In the genomic region with DNA sequence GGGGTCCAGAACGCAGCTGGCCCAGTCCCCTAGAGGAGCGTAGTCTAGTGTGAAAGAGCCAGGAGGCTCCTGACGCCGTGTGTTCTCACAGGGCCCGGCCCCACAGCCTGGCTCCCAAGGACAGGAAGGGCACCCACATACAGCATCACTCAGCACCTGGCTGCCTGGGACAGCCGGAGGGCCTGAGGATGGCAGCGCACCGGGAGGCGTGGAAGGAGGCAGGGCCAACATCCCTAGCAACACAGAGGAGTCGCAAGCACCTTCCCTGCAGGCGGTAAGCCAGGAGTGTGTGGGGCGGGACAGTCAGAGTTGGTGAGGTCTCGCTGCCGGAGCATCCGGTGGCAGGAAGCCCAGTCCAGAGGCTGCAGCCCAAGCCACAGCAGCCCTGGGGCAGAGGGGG, we compare ENCODE assay signal across 13 cellular contexts.
DNase-seq lines count a peak whose midpoint lies in the region; ATAC-seq, FAIRE-seq and TF ChIP-seq lines count a peak whose summit lies in the region.
"Had no signal": no experiment of that assay in that cellular context is flagged by ENCODE, and none has a peak within 500 bp of the region (broad histone marks: within the 10 kb centered on the region; RNA-seq: fewer than 3 reads in every experiment).

No MANE protein-coding gene starts in this region.

- H3K27ac ChIP-seq in caudate nucleus (ENCODE audit: low read depth, low read length) (peak overlapping the region; percentile 98), right lobe of liver (no peak overlapping the region)
- H3K27ac ChIP-seq: colonic mucosa, neutrophil, upper lobe of right lung had no signal

- no peak for FAIRE-seq in GM19239 (lab: Jason Lieb, UNC)

- WGBS in right lobe of liver (ENCODE audit: insufficient coverage, low coverage, low lambda C conversion rate, missing lambda C conversion rate): no CpG with 5 or more reads among the region's 15 CpGs

- intact Hi-C loops in right lobe of liver (cut with DNase I): no loop called here

- DNase-seq in DMS153 (lab: John Stamatoyannopoulos, UW): peak; percentile 75
- DNase-seq in MG63: peak; percentile 75
- DNase-seq in caudate nucleus (lab: John Stamatoyannopoulos, UW): peak in 24 of 61 donors; percentile 9 to 67 (median 35)
- peak in 1 of 3 donors; percentile 42 for DNase-seq in right lobe of liver
- DNase-seq in GM19239 (ENCODE audit: insufficient read length, low spot score): no peak
- DNase-seq: activated T-cell treated with anti-CD3 and anti-CD28 coated beads, Interleukin-2, amount 50 U/mL, for 24 hours; CD8-positive, alpha-beta memory T cell; colonic mucosa; upper lobe of right lung had no signal

- no peak for TF ChIP-seq CTCF in right lobe of liver (IDR thresholded peaks at IDR 0.05)

- no peaks in the 10 kb centered on the region for H3K9me3 ChIP-seq in MG63
- no peaks in the 10 kb centered on the region for H3K9me3 ChIP-seq in right lobe of liver
- H3K9me3 ChIP-seq: colonic mucosa, neutrophil, upper lobe of right lung had no signal

- TF ChIP-seq POLR2A in right lobe of liver (IDR thresholded peaks at IDR 0.05): no peak

- ATAC-seq in right lobe of liver: peak; percentile 39 to 53 (median 50)
- no peak for ATAC-seq in HG02588 (IDR thresholded peaks at IDR 0.05; ENCODE audit: unreplicated experiment)
- ATAC-seq in HG03354 (IDR thresholded peaks at IDR 0.05; ENCODE audit: poor library complexity, severe bottlenecking, unreplicated experiment): no peak
- no peak for ATAC-seq in HG02870 (IDR thresholded peaks at IDR 0.05; ENCODE audit: unreplicated experiment)
- ATAC-seq: upper lobe of right lung had no signal

- H3K4me1 ChIP-seq in right lobe of liver: no peaks in the 10 kb centered on the region
- H3K4me1 ChIP-seq: colonic mucosa had no signal

- H3K36me3 ChIP-seq in MG63 (no peaks in the 10 kb centered on the region; the same call in 1 of the 2 replicates), right lobe of liver (no peaks in the 10 kb centered on the region)
- H3K36me3 ChIP-seq: colonic mucosa, neutrophil, upper lobe of right lung had no signal

- H3K27me3 ChIP-seq in MG63 (no peaks in the 10 kb centered on the region), right lobe of liver (no peaks in the 10 kb centered on the region)
- H3K27me3 ChIP-seq: colonic mucosa, neutrophil, upper lobe of right lung had no signal

- H3K4me3 ChIP-seq in MG63: no peak overlapping the region
- H3K4me3 ChIP-seq in right lobe of liver: no peak overlapping the region
- H3K4me3 ChIP-seq: colonic mucosa, upper lobe of right lung had no signal

Comparison
In these comparisons a context has a peak if more than half of its experiments do, and no peak if none do; other contexts are left out.
1. ATAC-seq: peak in right lobe of liver (4 of 4); none in HG02588 (single experiment), HG03354 (single experiment) and HG02870 (single experiment).